16 cellular contexts compared by ENCODE assay signal in genomic region chr7:26553128-26553527, GRCh38.
A peak's percentile ranks its signal among the peaks of the same experiment; 100 is the strongest.
DNase-seq lines count a peak whose midpoint lies in the region; ATAC-seq and TF ChIP-seq lines count a peak whose summit lies in the region.
"Had no signal": no experiment of that assay in that cellular context is flagged by ENCODE, and none has a peak within 500 bp of the region (broad histone marks: within the 10 kb centered on the region; RNA-seq: fewer than 3 reads in every experiment).

No MANE protein-coding gene starts in this region.

- no peak for TF ChIP-seq CTCF in OCI-LY3 (IDR thresholded peaks at IDR 0.05; ENCODE audit: low read depth, low read length)
- TF ChIP-seq CTCF in VCaP (conservative IDR thresholded peaks at IDR 0.05): no peak
- no peak for TF ChIP-seq CTCF in A673 (conservative IDR thresholded peaks at IDR 0.05; ENCODE audit: low read depth, low read length)

- DNase-seq in AML-193 (lab: John Stamatoyannopoulos, UW): peak; percentile 12 to 20
- peak; percentile 41 for DNase-seq in KG1 (lab: John Stamatoyannopoulos, UW)
- DNase-seq in T-cell: no peak
- no peak for DNase-seq in A673 (ENCODE audit: low spot score)
- DNase-seq: BE2C; CD8-positive, alpha-beta T cell; COR-L47; DMS79 treated with DMSO at 0.1 percent for 48 hours; EL; GM23248; H9 had no signal

- CTCF ChIA-PET in T-cell (lab: Charles Lee): no interaction called here
- CTCF ChIA-PET in A673 (lab: Charles Lee): no interaction called here

- no peaks in the 10 kb centered on the region for H4K20me1 ChIP-seq in OCI-LY3 (ENCODE audit: insufficient read depth, low read length)

- H3K27ac Mint-ChIP-seq in T-cell: no peak overlapping the region
- H3K27ac Mint-ChIP-seq: CD8-positive, alpha-beta T cell; H9 had no signal

- peaks cover 19 to 26% of the 10 kb centered on the region in 2 donors for H3K27me3 Mint-ChIP-seq in T-cell

- no peaks in the 10 kb centered on the region for H3K79me2 ChIP-seq in OCI-LY3 (ENCODE audit: low read length)

- H2AFZ ChIP-seq in OCI-LY3 (ENCODE audit: low read depth, low read length): peak overlapping the region; percentile 22; the same call in 1 of the 2 replicates
- H2AFZ ChIP-seq: GM23248 had no signal

- H3K27me3 ChIP-seq in OCI-LY3 (ENCODE audit: low read depth, low read length) (no peaks in the 10 kb centered on the region), A673 (replicated peaks; ENCODE audit: insufficient read depth, low read depth, low read length, poor library complexity) (peaks cover 51% of the 10 kb centered on the region)

- ATAC-seq in T-cell (replicated peaks in 1 of 4): no peak
- ATAC-seq in HG03571 (IDR thresholded peaks at IDR 0.05; ENCODE audit: unreplicated experiment): no peak
- ATAC-seq: CD8-positive, alpha-beta T cell; HepG2 had no signal

- intact Hi-C loops in A673 (cut with micrococcal nuclease; ENCODE audit: unreplicated experiment): no loop called here

- peak overlapping the region; percentile 77 for H3K4me2 ChIP-seq in OCI-LY3 (ENCODE audit: low read length)

- H3K36me3 Mint-ChIP-seq in T-cell: no peaks in the 10 kb centered on the region
- H3K36me3 Mint-ChIP-seq: CD8-positive, alpha-beta T cell had no signal

- no peak overlapping the region for H3K4me3 Mint-ChIP-seq in T-cell
- H3K4me3 Mint-ChIP-seq: CD8-positive, alpha-beta T cell; H9 had no signal

- H3K36me3 ChIP-seq in OCI-LY3 (replicated peaks; ENCODE audit: low read depth, low read length) (no peaks in the 10 kb centered on the region), A673 (ENCODE audit: insufficient read depth, low read length, poor library complexity, severe bottlenecking) (no peaks in the 10 kb centered on the region)
- H3K36me3 ChIP-seq: BE2C had no signal

- peak overlapping the region; percentile 81 for H3K27ac ChIP-seq in OCI-LY3 (ENCODE audit: low read length)
- H3K27ac ChIP-seq in VCaP: peak overlapping the region; percentile 21; the same call in 1 of the 2 replicates
- H3K27ac ChIP-seq in A673 (ENCODE audit: low read depth, low read length, poor library complexity, severe bottlenecking): no peak overlapping the region
- H3K27ac ChIP-seq: C4-2B, GM23248 had no signal

- POLR2A ChIA-PET in T-cell (lab: Charles Lee): interaction anchor here in 1 of 2 donors (0.7 kb wide), 1 partner anchor 61 kb away, joined by 3 read pairs; no protein-coding TSS in a partner anchor
- POLR2A ChIA-PET in A673 (lab: Charles Lee; ENCODE audit: low non-redundant PET): no interaction called here

- BruUV-seq in A673 (replicated peaks; lab: Mats Ljungman, UMichigan): no TSS peak

- no peaks in the 10 kb centered on the region for H3K9me3 Mint-ChIP-seq in T-cell
- H3K9me3 Mint-ChIP-seq: CD8-positive, alpha-beta T cell; H9 had no signal

- no peaks in the 10 kb centered on the region for H3K9me3 ChIP-seq in OCI-LY3 (ENCODE audit: insufficient read depth, low read length)
- no peaks in the 10 kb centered on the region for H3K9me3 ChIP-seq in A673 (ENCODE audit: low read depth, low read length, poor library complexity, severe bottlenecking)
- H3K9me3 ChIP-seq: BE2C had no signal

- peak overlapping the region; percentile 55; the same call in 1 of the 2 replicates for H3K9ac ChIP-seq in OCI-LY3 (ENCODE audit: low read length)
- H3K9ac ChIP-seq: GM23248 had no signal

- H3K4me3 ChIP-seq in OCI-LY3 (ENCODE audit: low read length): peak overlapping the region; percentile 41; the same call in 1 of the 2 replicates
- no peak overlapping the region for H3K4me3 ChIP-seq in A673 (ENCODE audit: low read depth, low read length, poor library complexity, severe bottlenecking)
- H3K4me3 ChIP-seq: GM23248 had no signal

- no peaks in the 10 kb centered on the region for H3K4me1 Mint-ChIP-seq in T-cell

- H3K4me1 ChIP-seq in OCI-LY3 (ENCODE audit: low read length) (peaks cover 48% of the 10 kb centered on the region), A673 (ENCODE audit: insufficient read depth, low read length, poor library complexity, severe bottlenecking) (no peaks in the 10 kb centered on the region)
- H3K4me1 ChIP-seq: BE2C had no signal

Comparison
In these comparisons a context has a peak if more than half of its experiments do, and no peak if none do; other contexts are left out.
1. DNase-seq: peak in AML-193 (2 of 2) and KG1 (single experiment); none in T-cell (0 of 34) and A673 (single experiment).